Comparison of ENCODE assay signal across 18 cellular contexts in the genomic region with DNA sequence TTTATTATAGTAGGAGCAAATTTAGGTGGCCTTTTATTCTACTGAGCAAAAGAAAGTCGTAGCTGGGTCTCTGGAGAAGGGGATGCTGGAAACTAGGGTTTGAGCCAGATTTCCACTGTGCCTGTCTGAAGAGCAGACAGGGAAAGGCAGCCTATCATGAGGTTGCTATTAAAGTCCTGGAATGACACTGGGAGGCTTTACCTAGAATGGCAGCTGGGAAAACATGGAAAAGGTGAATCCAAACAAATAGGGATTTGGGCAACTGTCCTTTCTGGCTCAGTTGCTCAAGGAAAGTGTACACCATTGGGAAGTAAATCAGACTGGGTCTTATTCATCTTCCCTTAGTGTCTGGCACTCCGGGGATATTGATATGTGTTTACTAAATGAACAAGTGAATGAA.
DNase-seq lines count a peak whose midpoint lies in the region; ATAC-seq, FAIRE-seq and TF ChIP-seq lines count a peak whose summit lies in the region.
"Had no signal": no experiment of that assay in that cellular context is flagged by ENCODE, and none has a peak within 500 bp of the region (broad histone marks: within the 10 kb centered on the region; RNA-seq: fewer than 3 reads in every experiment).

No MANE protein-coding gene starts in this region.

- H2BK120ac ChIP-seq in mesenchymal stem cell (ENCODE audit: low read depth, low read length): no peak overlapping the region

- no peaks in the 10 kb centered on the region for H3K36me3 ChIP-seq in HepG2 (replicated peaks in 1 of 2; ENCODE audit: control insufficient read depth in 1 of 2, insufficient read depth in 2 of 2, low read length in 2 of 2)
- no peaks in the 10 kb centered on the region for H3K36me3 ChIP-seq in right lobe of liver
- no peaks in the 10 kb centered on the region for H3K36me3 ChIP-seq in mesenchymal stem cell (ENCODE audit: control insufficient read depth in 1 of 2, insufficient read depth in 2 of 2, low read depth in 1 of 2, low read length in 2 of 2)
- H3K36me3 ChIP-seq: BE2C had no signal

- DNase-seq in HepG2 (ENCODE audit: low spot score): no peak
- no peak for DNase-seq in right lobe of liver
- DNase-seq in mesenchymal stem cell: no peak
- DNase-seq: BE2C; C1 segment of cervical spinal cord; CD4-positive, CD25-positive, alpha-beta regulatory T cell; CD8-positive, alpha-beta memory T cell; COR-L47; GOT3; H9 had no signal

- H3K9ac ChIP-seq in HepG2 (ENCODE audit: insufficient read depth, low read depth, low read length) (no peak overlapping the region), mesenchymal stem cell (ENCODE audit: low read length) (no peak overlapping the region)

- H2BK15ac ChIP-seq in mesenchymal stem cell (ENCODE audit: low read depth, poor library complexity, severe bottlenecking): no peak overlapping the region

- peaks cover 0 to 36% of the 10 kb centered on the region in 2 experiments; a peak in 4 of 5 replicates for H3K27me3 ChIP-seq in HepG2 (ENCODE audit: control insufficient read depth in 1 of 2, insufficient read depth in 2 of 2, low read length in 2 of 2)
- no peaks in the 10 kb centered on the region for H3K27me3 ChIP-seq in right lobe of liver
- H3K27me3 ChIP-seq in mesenchymal stem cell (ENCODE audit: control insufficient read depth in 1 of 2, insufficient read depth in 1 of 2, low read length in 2 of 2): no peaks in the 10 kb centered on the region
- H3K27me3 ChIP-seq: BE2C had no signal

- in situ Hi-C loops in HepG2 (cut with HindIII; ENCODE audit: extremely low pct_ligation_motif_present, low pct_unique_long_range_greater_than_20kb): no loop called here

- no peak for TF ChIP-seq CTCF in HepG2 (CRISPR knock-in tag; IDR thresholded peaks at IDR 0.05)
- no peak for TF ChIP-seq CTCF in right lobe of liver (IDR thresholded peaks at IDR 0.05)
- TF ChIP-seq CTCF in VCaP (conservative IDR thresholded peaks at IDR 0.05): no peak

- H3K79me1 ChIP-seq in mesenchymal stem cell (replicated peaks; ENCODE audit: low read length, poor library complexity, severe bottlenecking): no peaks in the 10 kb centered on the region

- H3K79me2 ChIP-seq in HepG2 (ENCODE audit: insufficient read depth, low read length): no peaks in the 10 kb centered on the region

- FAIRE-seq in HepG2 (lab: Jason Lieb, UNC): no peak
- FAIRE-seq: D721Med, G401.6, GM12891, K562 had no signal

- H3K4me3 ChIP-seq in HepG2 (replicated peaks in 1 of 3; ENCODE audit: insufficient read depth in 1 of 3, low read depth in 2 of 3, low read length in 3 of 3) (no peak overlapping the region), right lobe of liver (no peak overlapping the region), mesenchymal stem cell (ENCODE audit: insufficient read depth in 1 of 2, low read depth in 1 of 2, low read length in 2 of 2) (no peak overlapping the region)
- H3K4me3 ChIP-seq: K562 had no signal

- H3K9me3 ChIP-seq in HepG2 (ENCODE audit: low read length) (no peaks in the 10 kb centered on the region), right lobe of liver (no peaks in the 10 kb centered on the region), mesenchymal stem cell (ENCODE audit: control insufficient read depth, low read length) (no peaks in the 10 kb centered on the region)
- H3K9me3 ChIP-seq: BE2C had no signal

- H3K27ac ChIP-seq in HepG2 (ENCODE audit: extremely low read length, insufficient read depth, low read length) (no peak overlapping the region), right lobe of liver (no peak overlapping the region), VCaP (peak overlapping the region; percentile 80), mesenchymal stem cell (ENCODE audit: low read length, poor library complexity, severe bottlenecking) (no peak overlapping the region)

- H3K18ac ChIP-seq in mesenchymal stem cell (ENCODE audit: low read depth in 1 of 2, low read length in 2 of 2): no peak overlapping the region

- H2AK5ac ChIP-seq in mesenchymal stem cell (ENCODE audit: low read length, severe bottlenecking): no peak overlapping the region

- H3K4me1 ChIP-seq in HepG2 (ENCODE audit: insufficient read depth, low read length) (no peaks in the 10 kb centered on the region), right lobe of liver (no peaks in the 10 kb centered on the region), mesenchymal stem cell (ENCODE audit: control insufficient read depth, insufficient read depth, low read depth, low read length) (peaks cover 14% of the 10 kb centered on the region)
- H3K4me1 ChIP-seq: BE2C had no signal

- POLR2A ChIA-PET in HepG2 (lab: Yijun Ruan, JAX): no interaction called here

- ATAC-seq in HepG2: no peak
- no peak for ATAC-seq in right lobe of liver
- no peak for ATAC-seq in GM19351 (IDR thresholded peaks at IDR 0.05; ENCODE audit: unreplicated experiment)
- no peak for ATAC-seq in HG02938 (IDR thresholded peaks at IDR 0.05; ENCODE audit: unreplicated experiment)
- no peak for ATAC-seq in GM21576 (IDR thresholded peaks at IDR 0.05; ENCODE audit: unreplicated experiment)
- ATAC-seq: K562 had no signal

- H3K23ac ChIP-seq in mesenchymal stem cell (ENCODE audit: low read length in 2 of 2): no peak overlapping the region

- BruUV-seq in HepG2 (replicated peaks; lab: Mats Ljungman, UMichigan): no TSS peak

- peak overlapping the region; percentile 52 to 59 for H2BK12ac ChIP-seq in mesenchymal stem cell (ENCODE audit: low read length in 2 of 2)

- CTCF ChIA-PET in HepG2 (lab: Yijun Ruan, JAX; ENCODE audit: low intra/inter-chr PET ratio, low total read pairs): no interaction called here

- intact Hi-C loops in HepG2 (cut with micrococcal nuclease; ENCODE audit: unreplicated experiment): no loop called here
- intact Hi-C loops in right lobe of liver (cut with DNase I): no loop called here

- no peak for TF ChIP-seq RAD21 in HepG2 (CRISPR knock-in tag; IDR thresholded peaks at IDR 0.05)

- TF ChIP-seq POLR2A in HepG2 (IDR thresholded peaks at IDR 0.05; ENCODE audit: insufficient read depth in 1 of 2, low read depth in 2 of 2, low read length in 2 of 2) (no peak), right lobe of liver (IDR thresholded peaks at IDR 0.05) (no peak)

- no peaks in the 10 kb centered on the region for H4K20me1 ChIP-seq in HepG2 (ENCODE audit: insufficient read depth, low read length)

- H4K8ac ChIP-seq in mesenchymal stem cell (ENCODE audit: low read length): peak overlapping the region; percentile 24

- H3K4ac ChIP-seq in mesenchymal stem cell (ENCODE audit: low read depth in 1 of 2, low read length in 2 of 2): no peak overlapping the region

- H3K14ac ChIP-seq in mesenchymal stem cell (ENCODE audit: low read length in 2 of 2): no peak overlapping the region

- H2AFZ ChIP-seq in HepG2 (ENCODE audit: low read length) (no peak overlapping the region), mesenchymal stem cell (ENCODE audit: low read depth, low read length) (no peak overlapping the region)

- WGBS in HepG2 (ENCODE audit: low lambda C conversion rate): 2% methylated on average over 2 of the region's 2 CpGs
- 25% methylated on average over 2 of the region's 2 CpGs for WGBS in right lobe of liver (ENCODE audit: insufficient coverage, low coverage, low lambda C conversion rate, missing lambda C conversion rate)
- WGBS in mesenchymal stem cell: 48% methylated on average over 2 of the region's 2 CpGs

- H4K91ac ChIP-seq in mesenchymal stem cell (ENCODE audit: low read length): peak overlapping the region; percentile 25

- TF ChIP-seq EP300 in HepG2 (IDR thresholded peaks at IDR 0.05; ENCODE audit: low read depth in 2 of 2, low read length in 2 of 2): no peak
- TF ChIP-seq EP300 in HepG2 (CRISPR knock-in tag; IDR thresholded peaks at IDR 0.05; ENCODE audit: borderline replicate concordance): no peak

- H3K4me2 ChIP-seq in HepG2 (ENCODE audit: low read depth, low read length) (no peak overlapping the region), mesenchymal stem cell (ENCODE audit: low read length, poor library complexity, severe bottlenecking) (no peak overlapping the region)

- no peak overlapping the region for H2BK5ac ChIP-seq in mesenchymal stem cell (ENCODE audit: low read depth, low read length, poor library complexity, severe bottlenecking)

TF ChIP-seq in HepG2, 621 proteins besides CTCF, POLR2A, EP300 and RAD21 (continues in another document):
- TF ChIP-seq, protein P1, sequence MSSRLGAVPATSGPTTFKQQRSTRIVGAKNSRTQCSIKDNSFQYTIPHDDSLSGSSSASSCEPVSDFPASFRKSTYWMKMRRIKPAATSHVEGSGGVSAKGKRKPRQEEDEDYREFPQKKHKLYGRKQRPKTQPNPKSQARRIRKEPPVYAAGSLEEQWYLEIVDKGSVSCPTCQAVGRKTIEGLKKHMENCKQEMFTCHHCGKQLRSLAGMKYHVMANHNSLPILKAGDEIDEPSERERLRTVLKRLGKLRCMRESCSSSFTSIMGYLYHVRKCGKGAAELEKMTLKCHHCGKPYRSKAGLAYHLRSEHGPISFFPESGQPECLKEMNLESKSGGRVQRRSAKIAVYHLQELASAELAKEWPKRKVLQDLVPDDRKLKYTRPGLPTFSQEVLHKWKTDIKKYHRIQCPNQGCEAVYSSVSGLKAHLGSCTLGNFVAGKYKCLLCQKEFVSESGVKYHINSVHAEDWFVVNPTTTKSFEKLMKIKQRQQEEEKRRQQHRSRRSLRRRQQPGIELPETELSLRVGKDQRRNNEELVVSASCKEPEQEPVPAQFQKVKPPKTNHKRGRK (CRISPR knock-in tag; IDR thresholded peaks at IDR 0.05): no peak
- TF ChIP-seq CERS6 (CRISPR knock-in tag; IDR thresholded peaks at IDR 0.05) (no peak), MAZ (IDR thresholded peaks at IDR 0.05; ENCODE audit: borderline replicate concordance, low read depth, low read length) (no peak), MAZ (CRISPR knock-in tag; IDR thresholded peaks at IDR 0.05; ENCODE audit: low read depth) (no peak)
